8 cellular contexts compared by ENCODE assay signal in genomic region chrX:135520022-135520552, GRCh38. TPM values are rescaled to one million over a fixed set of nuclear protein-coding genes. Genes with fewer than 3 reads are reported as not detected.
DNase-seq lines count a peak whose midpoint lies in the region; ATAC-seq, FAIRE-seq and TF ChIP-seq lines count a peak whose summit lies in the region.

No MANE protein-coding gene starts in this region.

- TF ChIP-seq EP300 in K562 (IDR thresholded peaks at IDR 0.05; ENCODE audit: low read length): no peak

- peaks cover 27 to 36% (median 36%) of the 10 kb centered on the region in 3 donors for H3K4me1 Mint-ChIP-seq in CD8-positive, alpha-beta memory T cell
- peaks cover 14% of the 10 kb centered on the region for H3K4me1 Mint-ChIP-seq in memory B cell

- FAIRE-seq in K562 (lab: Jason Lieb, UNC): no peak

- ATAC-seq in HG02884 (IDR thresholded peaks at IDR 0.05; ENCODE audit: unreplicated experiment) (peak; percentile 3), K562 (no peak), memory B cell (ENCODE audit: low read depth) (no peak), GM19351 (IDR thresholded peaks at IDR 0.05; ENCODE audit: unreplicated experiment) (no peak)

- in situ Hi-C loops in K562 (cut with MboI): no loop called here

- WGBS in K562 (ENCODE audit: insufficient coverage, low coverage, missing lambda C conversion rate): 2% methylated on average over 12 of the region's 12 CpGs

- H3K27me3 Mint-ChIP-seq in CD8-positive, alpha-beta memory T cell: peaks cover 0 to 9% of the 10 kb centered on the region in 2 donors
- H3K27me3 Mint-ChIP-seq in memory B cell: no peaks in the 10 kb centered on the region

- BruUV-seq in K562 (replicated peaks; lab: Mats Ljungman, UMichigan): TSS peak; percentile 92

- H3K4me2 ChIP-seq in K562 (ENCODE audit: insufficient read depth, low read length): peak overlapping the region; percentile 86

- H4K20me1 ChIP-seq in K562 (replicated peaks; ENCODE audit: control insufficient read depth, insufficient read depth, low read length): no peaks in the 10 kb centered on the region

- TF ChIP-seq RAD21 in K562 (CRISPR knock-in tag; conservative IDR thresholded peaks at IDR 0.05 in 1 of 2, IDR thresholded peaks at IDR 0.05 in 1 of 2): no peak

- TF ChIP-seq CTCF in K562 (IDR thresholded peaks at IDR 0.05 in 2 of 3, conservative IDR thresholded peaks at IDR 0.05 in 1 of 3; ENCODE audit: insufficient read depth in 2 of 3, low read depth in 1 of 3, low read length in 3 of 3) (no peak), GM10248 (IDR thresholded peaks at IDR 0.05; ENCODE audit: control extremely low read depth, extremely low read depth, low read depth, missing control alignments) (no peak)

- H3K9me3 Mint-ChIP-seq in CD8-positive, alpha-beta memory T cell: no peaks in the 10 kb centered on the region
- H3K9me3 Mint-ChIP-seq in memory B cell: no peaks in the 10 kb centered on the region

- TF ChIP-seq POLR2A in K562 (conservative IDR thresholded peaks at IDR 0.05): no peak

- H2AFZ ChIP-seq in K562 (ENCODE audit: low read depth, low read length): peak overlapping the region; percentile 91

- H3K4me3 ChIP-seq in CD8-positive, alpha-beta memory T cell (ENCODE audit: low read length): peak overlapping the region; percentile 47
- peak overlapping the region; percentile 82 for H3K4me3 ChIP-seq in K562

- H3K27ac ChIP-seq in CD8-positive, alpha-beta memory T cell (ENCODE audit: low read depth, low read length): peak overlapping the region; percentile 79
- peak overlapping the region; percentile 72 for H3K27ac ChIP-seq in K562 (ENCODE audit: extremely low read depth, low read depth, low read length)

- H3K36me3 Mint-ChIP-seq in CD8-positive, alpha-beta memory T cell: peaks cover 0 to 5% (median 0%) of the 10 kb centered on the region in 3 donors
- no peaks in the 10 kb centered on the region for H3K36me3 Mint-ChIP-seq in memory B cell

- CTCF ChIA-PET in CD8-positive, alpha-beta memory T cell (lab: Charles Lee): no interaction called here
- CTCF ChIA-PET in K562 (lab: Yijun Ruan, JAX; ENCODE audit: low intra/inter-chr PET ratio) (interaction anchor here (0.6 kb wide), 1 partner anchor 37 kb away, joined by 3 read pairs; no protein-coding TSS in a partner anchor), GM10248 (lab: Yijun Ruan, JAX) (interaction anchor here (1.0 kb wide), 1 partner anchor 23 kb away, joined by 3 read pairs; no protein-coding TSS in a partner anchor)

- peak overlapping the region; percentile 92 to 98 (median 96) for H3K27ac Mint-ChIP-seq in CD8-positive, alpha-beta memory T cell
- H3K27ac Mint-ChIP-seq in memory B cell: peak overlapping the region; percentile 98

- POLR2A ChIA-PET in CD8-positive, alpha-beta memory T cell (lab: Charles Lee): no interaction called here
- POLR2A ChIA-PET in K562 (lab: Yijun Ruan, JAX) (interaction anchor here (0.5 to 1.7 kb wide), 3 partner anchors 9 to 17 kb away, joined by 3 to 5 read pairs (median 3); no protein-coding TSS in a partner anchor), GM10248 (lab: Yijun Ruan, JAX) (no interaction called here)

- peak overlapping the region; percentile 94 to 100 (median 97) for H3K4me3 Mint-ChIP-seq in CD8-positive, alpha-beta memory T cell
- peak overlapping the region; percentile 100 for H3K4me3 Mint-ChIP-seq in memory B cell

- peak overlapping the region; percentile 76 to 92; a peak in 3 of 4 replicates for H3K9ac ChIP-seq in K562 (ENCODE audit: insufficient read depth in 1 of 2, low read depth in 2 of 2, low read length in 2 of 2)

- no peaks in the 10 kb centered on the region for H3K9me1 ChIP-seq in K562 (ENCODE audit: control insufficient read depth, insufficient read depth, low read length)

- H3K9me3 ChIP-seq in CD8-positive, alpha-beta memory T cell (ENCODE audit: low read length): no peaks in the 10 kb centered on the region
- no peaks in the 10 kb centered on the region for H3K9me3 ChIP-seq in K562 (replicated peaks; ENCODE audit: control insufficient read depth, insufficient read depth, low read depth, low read length)

- H3K27me3 ChIP-seq in CD8-positive, alpha-beta memory T cell (ENCODE audit: insufficient read depth, low read length, poor library complexity, severe bottlenecking): no peaks in the 10 kb centered on the region
- no peaks in the 10 kb centered on the region for H3K27me3 ChIP-seq in K562 (ENCODE audit: control insufficient read depth in 2 of 2, insufficient read depth in 2 of 2, low read length in 2 of 2)

- peaks cover 36% of the 10 kb centered on the region for H3K79me2 ChIP-seq in K562 (ENCODE audit: control insufficient read depth, insufficient read depth, low read length)

- peaks cover 10% of the 10 kb centered on the region for H3K4me1 ChIP-seq in CD8-positive, alpha-beta memory T cell (ENCODE audit: insufficient read depth, low read length)
- H3K4me1 ChIP-seq in K562 (replicated peaks in 1 of 2; ENCODE audit: control insufficient read depth in 2 of 2, insufficient read depth in 2 of 2, low read length in 2 of 2): peaks cover 3 to 4% of the 10 kb centered on the region in 2 experiments; a peak in 2 of 5 replicates

- intact Hi-C loops in K562 (cut with micrococcal nuclease): no loop called here

- no peak for DNase-seq in CD8-positive, alpha-beta memory T cell
- DNase-seq in K562 (ENCODE audit: extremely low read depth in 1 of 4, low spot score in 3 of 4) (no peak), memory B cell (ENCODE audit: low spot score in 2 of 2) (no peak), GM10248 (ENCODE audit: extremely low spot score) (no peak), NCI-H146 (lab: John Stamatoyannopoulos, UW) (no peak)
- no peak for DNase-seq in stimulated activated CD4-positive, alpha-beta T cell treated with anti-CD3 and anti-CD28 coated beads, Interleukin-4, amount 100 ng/mL, for 4 hours

- H3K36me3 ChIP-seq in CD8-positive, alpha-beta memory T cell (ENCODE audit: insufficient read depth, low read length): no peaks in the 10 kb centered on the region
- peaks cover 5% of the 10 kb centered on the region; the same call in 2 of the 3 replicates for H3K36me3 ChIP-seq in K562 (ENCODE audit: control insufficient read depth, insufficient read depth, low read length)

TF ChIP-seq in K562, 482 proteins besides CTCF, POLR2A, EP300 and RAD21 (continues in another document):
- TF ChIP-seq SREBF2 (CRISPR knock-in tag; IDR thresholded peaks at IDR 0.05) (no peak), CREBBP (IDR thresholded peaks at IDR 0.05; ENCODE audit: low read depth, low read length) (no peak), SMAD3 (CRISPR knock-in tag; conservative IDR thresholded peaks at IDR 0.05) (no peak), USF1 (CRISPR knock-in tag; IDR thresholded peaks at IDR 0.05) (no peak), ZFP91 (CRISPR knock-in tag; IDR thresholded peaks at IDR 0.05) (no peak), TFAP4 (CRISPR knock-in tag; IDR thresholded peaks at IDR 0.05; ENCODE audit: borderline replicate concordance) (no peak), SPI1 (IDR thresholded peaks at IDR 0.05; ENCODE audit: borderline replicate concordance, low read depth, low read length) (peak; percentile 40; the same call in 1 of the 2 replicates)

RNA-seq across cellular contexts. Expression of gene INTS6L, which starts 0.4 kb away (rescaled TPM):
- total RNA-seq in CD8-positive, alpha-beta memory T cell: 10 to 100 TPM; 19.4 to 20.2 TPM
- polyA plus RNA-seq in CD8-positive, alpha-beta memory T cell: 5.4 TPM
- 24.1 and 66.2 TPM in 2 replicates for total RNA-seq in K562 (2011; cell fraction: chromatin; rRNA removed; ENCODE audit: low replicate concordance)
- total RNA-seq in K562 (2011; cell fraction: nucleolus; rRNA removed): 14.2 and 18.3 TPM in 2 replicates
- 26.8 and 37.5 TPM in 2 replicates for total RNA-seq in K562 (2011; cell fraction: nucleoplasm; rRNA removed)
- total RNA-seq in K562 (2014; rRNA removed) (16.0 and 17.1 TPM in 2 replicates), K562 (2014; rRNA removed; fragmentation: Illumina TruSeq; extraction: Trizol) (21.9 and 22.7 TPM in 2 replicates), K562 (2015; rRNA removed; fragmentation: Illumina TruSeq; extraction: Trizol) (42.0 and 44.9 TPM in 2 replicates), K562 (2021) (17.8 and 19.7 TPM in 2 replicates)
- polyA plus RNA-seq in K562 (2011; rRNA removed) (29.6 and 41.7 TPM in 2 replicates), K562 (2014; fragmentation: Illumina TruSeq; extraction: Trizol) (25.8 and 31.5 TPM in 2 replicates), K562 (2014; fragmentation: Nextera tagmentation; extraction: Ambion mirVana) (10 to 100 TPM in 1 of 2 experiments, 1 to 10 TPM in 1; 6.1 to 10.8 TPM), K562 (2014; rRNA removed) (32.1 and 40.5 TPM in 2 replicates)
- 7.1 and 10.3 TPM in 2 replicates for polyA plus RNA-seq in K562 (2011; cell fraction: cytosol; rRNA removed)
- polyA plus RNA-seq in K562 (2011; cell fraction: nucleus; rRNA removed): 89.0 and 93.3 TPM in 2 replicates
- polyA plus RNA-seq in K562 (2012): 19.6 and 20.4 TPM in 2 replicates
- polyA minus RNA-seq in K562 (2011; rRNA and poly(A)+ RNA removed): 16.4 and 17.2 TPM in 2 replicates
- polyA minus RNA-seq in K562 (2011; cell fraction: cytosol; rRNA and poly(A)+ RNA removed): 6.3 and 6.6 TPM in 2 replicates
- 24.9 and 33.8 TPM in 2 replicates for polyA minus RNA-seq in K562 (2011; cell fraction: nucleus; rRNA and poly(A)+ RNA removed)
